28 cellular contexts compared by ENCODE assay signal in genomic region chr5:6557807-6558575, GRCh38.
"Had no signal": no experiment of that assay in that cellular context is flagged by ENCODE, and none has a peak within 500 bp of the region (broad histone marks: within the 10 kb centered on the region; RNA-seq: fewer than 3 reads in every experiment).

No MANE protein-coding gene starts in this region.

- H3K4me1 Mint-ChIP-seq: activated CD4-positive, alpha-beta memory T cell treated with anti-CD3 and anti-CD28 coated beads, Interleukin-2, amount 10 ng/mL, durations not matched to agents 7 days and 5 days; activated CD4-positive, alpha-beta T cell treated with anti-CD3 and anti-CD28 coated beads for 36 hours; activated CD4-positive, alpha-beta T cell treated with anti-CD3 and anti-CD28 coated beads, Interleukin-2, amount 10 ng/mL, durations not matched to agents 7 days and 5 days; activated naive CD4-positive, alpha-beta T cell treated with anti-CD3 and anti-CD28 coated beads, Interleukin-2, amount 10 ng/mL, durations not matched to agents 7 days and 5 days; activated naive CD8-positive, alpha-beta T cell treated with anti-CD3 and anti-CD28 coated beads, Interleukin-2, amount 10 ng/mL, durations not matched to agents 7 days and 5 days; brain; endodermal cell had no signal

- H3K4me1 ChIP-seq: breast epithelium, colonic mucosa, foreskin keratinocyte, gastrocnemius medialis, heart left ventricle had no signal

- H3K27ac ChIP-seq: ascending aorta, breast epithelium, cardiac muscle cell, colonic mucosa, foreskin keratinocyte, gastrocnemius medialis, heart left ventricle had no signal

- H3K36me3 ChIP-seq: ascending aorta, breast epithelium, cardiac muscle cell, colonic mucosa, gastrocnemius medialis, heart left ventricle had no signal

- H3K27me3 ChIP-seq: ascending aorta, breast epithelium, cardiac muscle cell, colonic mucosa, foreskin keratinocyte, gastrocnemius medialis, heart left ventricle had no signal

- H3K4me3 ChIP-seq: ascending aorta, breast epithelium, cardiac muscle cell, colonic mucosa, gastrocnemius medialis, heart left ventricle had no signal

- H3K9me3 Mint-ChIP-seq: activated CD4-positive, alpha-beta memory T cell treated with anti-CD3 and anti-CD28 coated beads, Interleukin-2, amount 10 ng/mL, durations not matched to agents 7 days and 5 days; activated CD4-positive, alpha-beta T cell treated with anti-CD3 and anti-CD28 coated beads, Interleukin-2, amount 10 ng/mL, durations not matched to agents 7 days and 5 days; activated naive CD4-positive, alpha-beta T cell treated with anti-CD3 and anti-CD28 coated beads, Interleukin-2, amount 10 ng/mL, durations not matched to agents 7 days and 5 days; activated naive CD4-positive, alpha-beta T cell treated with anti-CD3 and anti-CD28 coated beads, Interleukin-2, amount 50 U/mL, for 72 hours; activated naive CD8-positive, alpha-beta T cell treated with anti-CD3 and anti-CD28 coated beads, Interleukin-2, amount 10 ng/mL, durations not matched to agents 7 days and 5 days; activated T-cell treated with anti-CD3 and anti-CD28 coated beads, Interleukin-2, amount 50 U/mL, for 4 hours; activated T-helper 1 cell treated with anti-CD3 and anti-CD28 coated beads, Interleukin-12 subunit alpha, Interleukin-12 subunit beta, Interleukin-2, Interleukin-4 antibody, amounts not matched to agents 30 ng/mL and 10 ng/mL and 1 ng/mL, durations not matched to agents 14 hours and 24 hours and 36 hours; activated T-helper 2 cell treated with anti-CD3 and anti-CD28 coated beads, Interferon-gamma antibody, Interleukin-2, Interleukin-4, amounts not matched to agents 10 μg/mL and 5 μg/mL and 100 μg/mL, durations not matched to agents 14 hours and 24 hours and 36 hours had no signal

- H3K27ac Mint-ChIP-seq: activated CD4-positive, alpha-beta memory T cell treated with anti-CD3 and anti-CD28 coated beads, Interleukin-2, amount 10 ng/mL, durations not matched to agents 7 days and 5 days; activated CD4-positive, alpha-beta T cell treated with anti-CD3 and anti-CD28 coated beads for 36 hours; activated CD4-positive, alpha-beta T cell treated with anti-CD3 and anti-CD28 coated beads, Interleukin-2, amount 10 ng/mL, durations not matched to agents 7 days and 5 days; activated naive CD4-positive, alpha-beta T cell treated with anti-CD3 and anti-CD28 coated beads, Interleukin-2, amount 10 ng/mL, durations not matched to agents 7 days and 5 days; activated naive CD8-positive, alpha-beta T cell treated with anti-CD3 and anti-CD28 coated beads, Interleukin-2, amount 10 ng/mL, durations not matched to agents 7 days and 5 days; activated T-helper 1 cell treated with anti-CD3 and anti-CD28 coated beads, Interleukin-12 subunit alpha, Interleukin-12 subunit beta, Interleukin-2, Interleukin-4 antibody, amounts not matched to agents 30 ng/mL and 10 ng/mL and 1 ng/mL, durations not matched to agents 14 hours and 24 hours and 36 hours; activated T-helper 2 cell treated with anti-CD3 and anti-CD28 coated beads, Interferon-gamma antibody, Interleukin-2, Interleukin-4, amounts not matched to agents 10 μg/mL and 5 μg/mL and 100 μg/mL, durations not matched to agents 14 hours and 24 hours and 36 hours; brain; endodermal cell had no signal

- DNase-seq: activated CD4-positive, alpha-beta memory T cell treated with anti-CD3 and anti-CD28 coated beads, Interleukin-2, amount 10 ng/mL, durations not matched to agents 7 days and 5 days; activated CD4-positive, alpha-beta T cell treated with anti-CD3 and anti-CD28 coated beads for 36 hours; activated CD4-positive, alpha-beta T cell treated with anti-CD3 and anti-CD28 coated beads, Interleukin-2, amount 10 ng/mL, durations not matched to agents 7 days and 5 days; activated CD4-positive, alpha-beta T cell treated with anti-CD3 and anti-CD28 coated beads, Interleukin-2, amount 50 U/mL, for 4 hours; activated CD4-positive, CD25-positive, alpha-beta regulatory T cell; activated CD4-positive, CD25-positive, alpha-beta regulatory T cell treated with anti-CD3 and anti-CD28 coated beads, Interleukin-2, amount 50 U/mL, for 72 hours; activated effector memory CD4-positive, alpha-beta T cell treated with anti-CD3 and anti-CD28 coated beads, Interleukin-2, amount 50 U/mL, for 16 hours; activated naive CD4-positive, alpha-beta T cell treated with anti-CD3 and anti-CD28 coated beads, Interleukin-2, amount 10 ng/mL, durations not matched to agents 7 days and 5 days; activated naive CD8-positive, alpha-beta T cell treated with anti-CD3 and anti-CD28 coated beads, Interleukin-2, amount 10 ng/mL, durations not matched to agents 7 days and 5 days; activated T-cell treated with anti-CD3 and anti-CD28 coated beads, Interleukin-2, amount 50 U/mL, for 4 hours; central memory CD4-positive, alpha-beta T cell; cerebellar nuclear complex; colonic mucosa; effector memory CD4-positive, alpha-beta T cell; endodermal cell; foreskin keratinocyte; gastrocnemius medialis; glutamatergic neuron; heart left ventricle; T-helper 2 cell had no signal

- H3K36me3 Mint-ChIP-seq: activated naive CD4-positive, alpha-beta T cell treated with anti-CD3 and anti-CD28 coated beads, Interleukin-2, amount 10 ng/mL, durations not matched to agents 7 days and 5 days; activated naive CD4-positive, alpha-beta T cell treated with anti-CD3 and anti-CD28 coated beads, Interleukin-2, amount 50 U/mL, for 72 hours; activated naive CD8-positive, alpha-beta T cell treated with anti-CD3 and anti-CD28 coated beads, Interleukin-2, amount 10 ng/mL, durations not matched to agents 7 days and 5 days; brain had no signal

- ATAC-seq: activated CD4-positive, alpha-beta T cell treated with anti-CD3 and anti-CD28 coated beads for 36 hours; activated naive CD4-positive, alpha-beta T cell treated with anti-CD3 and anti-CD28 coated beads, Interleukin-2, amount 50 U/mL, for 72 hours; activated T-cell treated with anti-CD3 and anti-CD28 coated beads, Interleukin-2, amount 50 U/mL, for 4 hours; esophagus mucosa; foreskin keratinocyte; gastrocnemius medialis; heart left ventricle had no signal

- H3K9me3 ChIP-seq: ascending aorta, colonic mucosa, gastrocnemius medialis had no signal

- H3K4me3 Mint-ChIP-seq: activated CD4-positive, alpha-beta memory T cell treated with anti-CD3 and anti-CD28 coated beads, Interleukin-2, amount 10 ng/mL, durations not matched to agents 7 days and 5 days; activated CD4-positive, alpha-beta T cell treated with anti-CD3 and anti-CD28 coated beads for 36 hours; activated CD4-positive, alpha-beta T cell treated with anti-CD3 and anti-CD28 coated beads, Interleukin-2, amount 10 ng/mL, durations not matched to agents 7 days and 5 days; activated naive CD4-positive, alpha-beta T cell treated with anti-CD3 and anti-CD28 coated beads, Interleukin-2, amount 10 ng/mL, durations not matched to agents 7 days and 5 days; activated naive CD8-positive, alpha-beta T cell treated with anti-CD3 and anti-CD28 coated beads, Interleukin-2, amount 10 ng/mL, durations not matched to agents 7 days and 5 days; activated T-cell treated with anti-CD3 and anti-CD28 coated beads, Interleukin-2, amount 50 U/mL, for 4 hours; activated T-helper 1 cell treated with anti-CD3 and anti-CD28 coated beads, Interleukin-12 subunit alpha, Interleukin-12 subunit beta, Interleukin-2, Interleukin-4 antibody, amounts not matched to agents 30 ng/mL and 10 ng/mL and 1 ng/mL, durations not matched to agents 14 hours and 24 hours and 36 hours; brain; endodermal cell had no signal
